1 cellular context compared by ENCODE assay signal in the genomic region with DNA sequence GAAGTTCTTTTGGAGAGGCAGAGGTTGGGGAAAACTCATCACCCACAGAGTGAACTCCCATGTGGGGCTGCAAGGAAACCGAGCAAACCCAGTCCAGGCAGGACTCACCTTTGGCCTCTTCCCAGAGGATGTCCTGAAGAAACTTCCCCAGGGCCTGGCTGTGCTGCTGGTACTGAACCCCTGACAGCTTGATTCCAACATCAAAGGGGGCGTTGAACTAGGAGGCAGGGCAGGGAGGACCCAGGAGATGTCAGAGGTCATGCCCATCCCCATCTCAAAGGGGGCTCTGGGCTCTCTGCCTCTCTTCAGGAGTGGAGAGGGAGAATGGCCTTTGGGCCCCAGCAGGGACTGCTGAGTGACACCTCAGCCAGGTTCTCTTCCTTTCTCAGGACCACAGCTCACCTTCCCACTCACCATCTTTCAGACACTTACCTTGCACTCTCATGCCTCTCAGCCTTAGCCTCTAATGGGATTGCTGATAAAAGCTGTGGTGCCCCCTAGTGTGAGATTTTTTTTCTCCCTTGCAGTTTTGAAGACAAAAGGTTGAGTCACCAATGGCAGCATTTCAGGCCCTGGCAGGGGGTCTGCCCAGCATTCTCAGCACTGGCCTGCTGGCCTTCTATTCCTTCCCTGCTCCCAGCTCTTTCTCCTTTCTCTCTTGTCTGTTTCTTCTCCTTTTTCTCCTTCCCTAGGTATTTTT.
TF ChIP-seq lines count a peak whose summit lies in the region.

No MANE protein-coding gene starts in this region.

TF ChIP-seq in Ishikawa, 13 proteins besides CTCF, POLR2A, EP300 and RAD21 (continued from another document):
- TF ChIP-seq, protein P1, sequence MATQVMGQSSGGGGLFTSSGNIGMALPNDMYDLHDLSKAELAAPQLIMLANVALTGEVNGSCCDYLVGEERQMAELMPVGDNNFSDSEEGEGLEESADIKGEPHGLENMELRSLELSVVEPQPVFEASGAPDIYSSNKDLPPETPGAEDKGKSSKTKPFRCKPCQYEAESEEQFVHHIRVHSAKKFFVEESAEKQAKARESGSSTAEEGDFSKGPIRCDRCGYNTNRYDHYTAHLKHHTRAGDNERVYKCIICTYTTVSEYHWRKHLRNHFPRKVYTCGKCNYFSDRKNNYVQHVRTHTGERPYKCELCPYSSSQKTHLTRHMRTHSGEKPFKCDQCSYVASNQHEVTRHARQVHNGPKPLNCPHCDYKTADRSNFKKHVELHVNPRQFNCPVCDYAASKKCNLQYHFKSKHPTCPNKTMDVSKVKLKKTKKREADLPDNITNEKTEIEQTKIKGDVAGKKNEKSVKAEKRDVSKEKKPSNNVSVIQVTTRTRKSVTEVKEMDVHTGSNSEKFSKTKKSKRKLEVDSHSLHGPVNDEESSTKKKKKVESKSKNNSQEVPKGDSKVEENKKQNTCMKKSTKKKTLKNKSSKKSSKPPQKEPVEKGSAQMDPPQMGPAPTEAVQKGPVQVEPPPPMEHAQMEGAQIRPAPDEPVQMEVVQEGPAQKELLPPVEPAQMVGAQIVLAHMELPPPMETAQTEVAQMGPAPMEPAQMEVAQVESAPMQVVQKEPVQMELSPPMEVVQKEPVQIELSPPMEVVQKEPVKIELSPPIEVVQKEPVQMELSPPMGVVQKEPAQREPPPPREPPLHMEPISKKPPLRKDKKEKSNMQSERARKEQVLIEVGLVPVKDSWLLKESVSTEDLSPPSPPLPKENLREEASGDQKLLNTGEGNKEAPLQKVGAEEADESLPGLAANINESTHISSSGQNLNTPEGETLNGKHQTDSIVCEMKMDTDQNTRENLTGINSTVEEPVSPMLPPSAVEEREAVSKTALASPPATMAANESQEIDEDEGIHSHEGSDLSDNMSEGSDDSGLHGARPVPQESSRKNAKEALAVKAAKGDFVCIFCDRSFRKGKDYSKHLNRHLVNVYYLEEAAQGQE (IDR thresholded peaks at IDR 0.05; ENCODE audit: low read depth) = no peak
- TF ChIP-seq, protein P2, sequence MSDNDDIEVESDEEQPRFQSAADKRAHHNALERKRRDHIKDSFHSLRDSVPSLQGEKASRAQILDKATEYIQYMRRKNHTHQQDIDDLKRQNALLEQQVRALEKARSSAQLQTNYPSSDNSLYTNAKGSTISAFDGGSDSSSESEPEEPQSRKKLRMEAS (IDR thresholded peaks at IDR 0.05) = no peak
- TF ChIP-seq CREB1 (IDR thresholded peaks at IDR 0.05; ENCODE audit: low read depth) = no peak
- TF ChIP-seq FOXM1 (IDR thresholded peaks at IDR 0.05; ENCODE audit: borderline replicate concordance, low read depth) = no peak
- TF ChIP-seq, protein P3, sequence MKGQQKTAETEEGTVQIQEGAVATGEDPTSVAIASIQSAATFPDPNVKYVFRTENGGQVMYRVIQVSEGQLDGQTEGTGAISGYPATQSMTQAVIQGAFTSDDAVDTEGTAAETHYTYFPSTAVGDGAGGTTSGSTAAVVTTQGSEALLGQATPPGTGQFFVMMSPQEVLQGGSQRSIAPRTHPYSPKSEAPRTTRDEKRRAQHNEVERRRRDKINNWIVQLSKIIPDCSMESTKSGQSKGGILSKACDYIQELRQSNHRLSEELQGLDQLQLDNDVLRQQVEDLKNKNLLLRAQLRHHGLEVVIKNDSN (IDR thresholded peaks at IDR 0.05) = no peak
- TF ChIP-seq YY1 (IDR thresholded peaks at IDR 0.05; ENCODE audit: low read depth) = no peak
- TF ChIP-seq ZBTB7A (IDR thresholded peaks at IDR 0.05; ENCODE audit: low read depth) = no peak
- TF ChIP-seq EGR1 (IDR thresholded peaks at IDR 0.05) = no peak
TF ChIP-seq in Ishikawa: peak in this region for 3.
